In genomic region chr16:76535-77272, GRCh38 we compare ENCODE assay signal across 1 cellular context.
TF ChIP-seq lines count a peak whose summit lies in the region.

No MANE protein-coding gene starts in this region.

TF ChIP-seq in HepG2, 621 proteins besides CTCF, POLR2A, EP300 and RAD21 (continued from another document and continues in another):
- TF ChIP-seq ELF4 (CRISPR knock-in tag; IDR thresholded peaks at IDR 0.05; ENCODE audit: borderline replicate concordance) (no peak; the same call in 1 of the 2 replicates), HIC2 (CRISPR knock-in tag; IDR thresholded peaks at IDR 0.05; ENCODE audit: low read depth) (no peak), ZNF274 (CRISPR knock-in tag; IDR thresholded peaks at IDR 0.05) (peak; percentile 51), KLF13 (CRISPR knock-in tag; IDR thresholded peaks at IDR 0.05) (no peak), GZF1 (CRISPR knock-in tag; IDR thresholded peaks at IDR 0.05) (peak; percentile 61; the same call in 1 of the 2 replicates), TOE1 (CRISPR knock-in tag; IDR thresholded peaks at IDR 0.05) (no peak), HOXD1 (CRISPR knock-in tag; IDR thresholded peaks at IDR 0.05) (no peak), MYNN (CRISPR knock-in tag; IDR thresholded peaks at IDR 0.05; ENCODE audit: low read depth) (0 out of 2 replicates have a peak, but pooled peaks have one; percentile 22), ELF3 (CRISPR knock-in tag; IDR thresholded peaks at IDR 0.05) (no peak; the same call in none of the 2 replicates), ATF2 (CRISPR knock-in tag; IDR thresholded peaks at IDR 0.05) (no peak), ZNF318 (CRISPR knock-in tag; IDR thresholded peaks at IDR 0.05) (no peak), TARDBP (CRISPR knock-in tag; IDR thresholded peaks at IDR 0.05) (peak; percentile 14; the same call in 1 of the 2 replicates), ERF (CRISPR knock-in tag; IDR thresholded peaks at IDR 0.05) (peak; percentile 18; the same call in 1 of the 2 replicates), IKZF5 (CRISPR knock-in tag; IDR thresholded peaks at IDR 0.05) (no peak; the same call in 1 of the 2 replicates), ZNF891 (CRISPR knock-in tag; IDR thresholded peaks at IDR 0.05) (no peak), ZSCAN21 (CRISPR knock-in tag; IDR thresholded peaks at IDR 0.05; ENCODE audit: borderline replicate concordance) (no peak), ADNP (CRISPR knock-in tag; IDR thresholded peaks at IDR 0.05) (no peak), SKI (IDR thresholded peaks at IDR 0.05; ENCODE audit: partially characterized antibody) (no peak), MAFF (IDR thresholded peaks at IDR 0.05; ENCODE audit: low read depth, low read length) (no peak), BRF2 (CRISPR knock-in tag; IDR thresholded peaks at IDR 0.05) (no peak), ZNF562 (CRISPR knock-in tag; IDR thresholded peaks at IDR 0.05; ENCODE audit: borderline replicate concordance) (no peak), CEBPB (IDR thresholded peaks at IDR 0.05; ENCODE audit: borderline replicate concordance, low read depth, low read length) (no peak), ZNF543 (CRISPR knock-in tag; IDR thresholded peaks at IDR 0.05) (no peak; the same call in 1 of the 2 replicates), PBX2 (CRISPR knock-in tag; IDR thresholded peaks at IDR 0.05) (no peak), ZNF407 (CRISPR knock-in tag; IDR thresholded peaks at IDR 0.05; ENCODE audit: not compliant biosample characterization) (no peak), TFE3 (CRISPR knock-in tag; IDR thresholded peaks at IDR 0.05) (no peak), SP5 (CRISPR knock-in tag; IDR thresholded peaks at IDR 0.05; ENCODE audit: borderline replicate concordance, low read depth) (peak; percentile 85), DPF2 (CRISPR knock-in tag; IDR thresholded peaks at IDR 0.05; ENCODE audit: borderline replicate concordance, low read depth) (no peak), ETV5 (CRISPR knock-in tag; IDR thresholded peaks at IDR 0.05; ENCODE audit: borderline replicate concordance) (peak; percentile 80), ZNF761 (CRISPR knock-in tag; conservative IDR thresholded peaks at IDR 0.05) (no peak)
